8 cellular contexts compared by ENCODE assay signal in genomic region chr1:161473363-161473762, GRCh38. TPM values are rescaled to one million over a fixed set of nuclear protein-coding genes. Genes with fewer than 3 reads are reported as not detected.
A peak's percentile ranks its signal among the peaks of the same experiment; 100 is the strongest.
DNase-seq lines count a peak whose midpoint lies in the region; ATAC-seq and TF ChIP-seq lines count a peak whose summit lies in the region.

No MANE protein-coding gene starts in this region.

- H3K79me2 ChIP-seq in PC-9 (ENCODE audit: low read depth): no peaks in the 10 kb centered on the region

- no peaks in the 10 kb centered on the region for H3K9me2 ChIP-seq in PC-9 (ENCODE audit: insufficient read depth)

- H3K4me3 ChIP-seq in breast epithelium: peak overlapping the region in 1 of 3 donors; percentile 37
- peak overlapping the region; percentile 50; the same call in 1 of the 2 replicates for H3K4me3 ChIP-seq in PC-9

- no peaks in the 10 kb centered on the region for H3K27me3 Mint-ChIP-seq in MCF 10A (ENCODE audit: insufficient read depth, unreplicated experiment)

- POLR2A ChIA-PET in MCF 10A (lab: Yijun Ruan, JAX) (no interaction called here), PC-9 (lab: Charles Lee; ENCODE audit: unreplicated experiment) (no interaction called here)

- no peaks in the 10 kb centered on the region for H3K4me1 Mint-ChIP-seq in MCF 10A (ENCODE audit: insufficient read depth, unreplicated experiment)

- H3K4me1 ChIP-seq in breast epithelium (no peaks in the 10 kb centered on the region), PC-9 (replicated peaks; ENCODE audit: insufficient read depth) (no peaks in the 10 kb centered on the region; the same call in 1 of the 2 replicates)

- no peak for TF ChIP-seq CTCF in MCF 10A (IDR thresholded peaks at IDR 0.05; ENCODE audit: unreplicated experiment)
- no peak for TF ChIP-seq CTCF in breast epithelium (IDR thresholded peaks at IDR 0.05)
- TF ChIP-seq CTCF in PC-9 (conservative IDR thresholded peaks at IDR 0.05): no peak

- H3K9me3 ChIP-seq in breast epithelium (peaks cover 0 to 15% of the 10 kb centered on the region in 2 donors), PC-9 (ENCODE audit: insufficient read depth, low read depth) (no peaks in the 10 kb centered on the region)

- intact Hi-C loops in MCF 10A (cut with micrococcal nuclease) (no loop called here), breast epithelium (cut with DNase I; ENCODE audit: low total_unique reads) (no loop called here), PC-9 (cut with micrococcal nuclease; ENCODE audit: unreplicated experiment) (no loop called here)

- TF ChIP-seq POLR2A in breast epithelium (IDR thresholded peaks at IDR 0.05) (no peak), erythroblast (IDR thresholded peaks at IDR 0.05; ENCODE audit: low read length) (no peak)

- peak overlapping the region; percentile 59 for H3K4me3 Mint-ChIP-seq in MCF 10A (ENCODE audit: unreplicated experiment)

- no peaks in the 10 kb centered on the region for H4K20me1 ChIP-seq in PC-9 (ENCODE audit: insufficient read depth)

- H3K27ac Mint-ChIP-seq in MCF 10A (ENCODE audit: low read depth, unreplicated experiment): no peak overlapping the region

- peak overlapping the region; percentile 68; the same call in 1 of the 2 replicates for H2AFZ ChIP-seq in PC-9

- no peaks in the 10 kb centered on the region for H3K9me3 Mint-ChIP-seq in MCF 10A (ENCODE audit: unreplicated experiment)

- ATAC-seq in GM18907 (IDR thresholded peaks at IDR 0.05; ENCODE audit: unreplicated experiment): no peak
- ATAC-seq in HG02981 (IDR thresholded peaks at IDR 0.05; ENCODE audit: unreplicated experiment): no peak

- H3K27ac ChIP-seq in breast epithelium (no peak overlapping the region), PC-9 (no peak overlapping the region)

- CTCF ChIA-PET in MCF 10A (lab: Yijun Ruan, JAX) (no interaction called here), PC-9 (lab: Charles Lee) (no interaction called here)

- BruUV-seq in MCF 10A (replicated peaks; lab: Mats Ljungman, UMichigan) (no TSS peak), PC-9 (replicated peaks; lab: Mats Ljungman, UMichigan) (no TSS peak)

- DNase-seq in MCF 10A (ENCODE audit: unreplicated experiment): peak; percentile 56
- DNase-seq in breast epithelium (ENCODE audit: low spot score in 2 of 2): no peak
- no peak for DNase-seq in PC-9
- DNase-seq in erythroblast (lab: John Stamatoyannopoulos, UW): peak; percentile 50 to 64
- DNase-seq in stromal cell of bone marrow (ENCODE audit: low read depth): peak; percentile 2
- no peak for DNase-seq in stimulated activated CD4-positive, alpha-beta T cell treated with anti-CD3 and anti-CD28 coated beads, Interleukin-4, amount 100 ng/mL, for 24 hours

- H3K27me3 ChIP-seq in breast epithelium: peaks cover 0 to 19% of the 10 kb centered on the region in 2 donors
- H3K27me3 ChIP-seq in PC-9 (ENCODE audit: insufficient read depth, low read depth): no peaks in the 10 kb centered on the region

- H3F3A ChIP-seq in PC-9 (ENCODE audit: insufficient read depth, low read depth): no peaks in the 10 kb centered on the region

- H3K4me2 ChIP-seq in PC-9: peak overlapping the region; percentile 81

- H3K36me3 Mint-ChIP-seq in MCF 10A (ENCODE audit: insufficient read depth, unreplicated experiment): no peaks in the 10 kb centered on the region

- H3K36me3 ChIP-seq in breast epithelium (no peaks in the 10 kb centered on the region), PC-9 (ENCODE audit: low read depth) (no peaks in the 10 kb centered on the region)

RNA-seq across cellular contexts. Expression of gene FCGR2A, which starts 31.9 kb away (rescaled TPM):
- not detected in 2 replicates for total RNA-seq in MCF 10A (2022)
- 10 to 100 TPM; 33.1 to 70.6 (median 48.4) TPM for total RNA-seq in breast epithelium
- total RNA-seq in PC-9 (2021): 0.57 TPM in 1 of 2 replicates, not detected in the other

RNA-seq across cellular contexts. Expression of gene HSPA6, which starts 51.0 kb away (rescaled TPM):
- total RNA-seq in MCF 10A (2022) (0.28 and 0.52 TPM in 2 replicates), breast epithelium (10 to 100 TPM in 1 of 3 donors, 1 to 10 TPM in 2; 1.3 to 17.1 (median 5.3) TPM), PC-9 (2021) (0.28 and 0.30 TPM in 2 replicates)

Comparison
In these comparisons a context has a peak if more than half of its experiments do, and no peak if none do; other contexts are left out.
1. DNase-seq: peak in MCF 10A (single experiment), erythroblast (2 of 2) and stromal cell of bone marrow (single experiment); none in breast epithelium (0 of 2), PC-9 (0 of 2) and stimulated activated CD4-positive, alpha-beta T cell treated with anti-CD3 and anti-CD28 coated beads, Interleukin-4, amount 100 ng/mL, for 24 hours (single experiment).
2. RNA of gene FCGR2A, which starts 31.9 kb away (total RNA-seq): 33.1 to 70.6 TPM in breast epithelium; 0.57 TPM in PC-9 and not detected in MCF 10A; every median in the first group is over 10 times any median in the second.